9 cellular contexts compared by ENCODE assay signal in genomic region chr12:71636704-71637115, GRCh38. TPM values are rescaled to one million over a fixed set of nuclear protein-coding genes. Genes with fewer than 3 reads are reported as not detected.
DNase-seq lines count a peak whose midpoint lies in the region; ATAC-seq, FAIRE-seq and TF ChIP-seq lines count a peak whose summit lies in the region.
"Had no signal": no experiment of that assay in that cellular context is flagged by ENCODE, and none has a peak within 500 bp of the region (broad histone marks: within the 10 kb centered on the region; RNA-seq: fewer than 3 reads in every experiment).

No MANE protein-coding gene starts in this region.

- H3K4me3 Mint-ChIP-seq in CD4-positive, CD25-positive, alpha-beta regulatory T cell = no peak overlapping the region

- H3K27ac ChIP-seq in CD4-positive, CD25-positive, alpha-beta regulatory T cell (ENCODE audit: insufficient read depth, low read length, poor library complexity, severe bottlenecking) = peak overlapping the region; percentile 52
- H3K27ac ChIP-seq in body of pancreas (no peak overlapping the region), kidney (ENCODE audit: low read depth in 2 of 2, low read length in 2 of 2) (no peak overlapping the region), tibial nerve (no peak overlapping the region)
- H3K27ac ChIP-seq: SJSA1 had no signal

- H3K9me3 ChIP-seq in CD4-positive, CD25-positive, alpha-beta regulatory T cell (ENCODE audit: control insufficient read depth in 2 of 2, low read length in 2 of 2) = no peaks in the 10 kb centered on the region
- H3K9me3 ChIP-seq in body of pancreas = no peaks in the 10 kb centered on the region
- H3K9me3 ChIP-seq in kidney (ENCODE audit: control insufficient read depth in 1 of 2, low read length in 2 of 2) = no peaks in the 10 kb centered on the region
- no peaks in the 10 kb centered on the region for H3K9me3 ChIP-seq in tibial nerve
- H3K9me3 ChIP-seq: SJSA1 had no signal

- TF ChIP-seq EP300 in tibial nerve (IDR thresholded peaks at IDR 0.05) = no peak

- no peaks in the 10 kb centered on the region for H3K9me3 Mint-ChIP-seq in CD4-positive, CD25-positive, alpha-beta regulatory T cell

- FAIRE-seq in kidney (lab: Jason Lieb, UNC) = no peak

- H3K4me1 Mint-ChIP-seq in CD4-positive, CD25-positive, alpha-beta regulatory T cell = peaks cover 14 to 30% (median 23%) of the 10 kb centered on the region in 4 donors

- ATAC-seq in CD4-positive, CD25-positive, alpha-beta regulatory T cell (ENCODE audit: low read depth in 2 of 2) = peak in 1 of 2 donors; percentile 63
- ATAC-seq in GM18519 (IDR thresholded peaks at IDR 0.05; ENCODE audit: low FRiP score, unreplicated experiment) = peak; percentile 52
- peak; percentile 53 for ATAC-seq in body of pancreas

- no peak overlapping the region for H3K4me3 ChIP-seq in CD4-positive, CD25-positive, alpha-beta regulatory T cell (ENCODE audit: low read depth, low read length)
- H3K4me3 ChIP-seq in body of pancreas (no peak overlapping the region), kidney (ENCODE audit: low read length in 2 of 2) (no peak overlapping the region), tibial nerve (no peak overlapping the region)
- H3K4me3 ChIP-seq: SJSA1 had no signal

- peaks cover 36% of the 10 kb centered on the region for H3K36me3 Mint-ChIP-seq in CD4-positive, CD25-positive, alpha-beta regulatory T cell

- peak overlapping the region in 2 of 3 donors; percentile 3 to 51 for H3K27ac Mint-ChIP-seq in CD4-positive, CD25-positive, alpha-beta regulatory T cell

- no peaks in the 10 kb centered on the region for H3K27me3 Mint-ChIP-seq in CD4-positive, CD25-positive, alpha-beta regulatory T cell

- TF ChIP-seq POLR2A in body of pancreas (IDR thresholded peaks at IDR 0.05) = no peak
- TF ChIP-seq POLR2A in tibial nerve (IDR thresholded peaks at IDR 0.05) = no peak

- H3K4me1 ChIP-seq in CD4-positive, CD25-positive, alpha-beta regulatory T cell (ENCODE audit: control insufficient read depth, insufficient read depth, low read length, poor library complexity, severe bottlenecking) = peaks cover 6% of the 10 kb centered on the region
- H3K4me1 ChIP-seq in body of pancreas = no peaks in the 10 kb centered on the region
- no peaks in the 10 kb centered on the region for H3K4me1 ChIP-seq in kidney (ENCODE audit: control insufficient read depth in 1 of 2, insufficient read depth in 1 of 2, low read depth in 1 of 2, low read length in 2 of 2)
- peaks cover 0 to 9% (median 0%) of the 10 kb centered on the region in 4 donors for H3K4me1 ChIP-seq in tibial nerve
- H3K4me1 ChIP-seq: SJSA1 had no signal

- TF ChIP-seq CTCF in body of pancreas (IDR thresholded peaks at IDR 0.05) (peak; percentile 40 to 68 (median 61)), kidney (IDR thresholded peaks at IDR 0.05; ENCODE audit: borderline replicate concordance, extremely low read depth, insufficient read depth) (peak; percentile 46), tibial nerve (IDR thresholded peaks at IDR 0.05) (peak; percentile 42 to 71 (median 61))

- peak in 2 of 3 donors; percentile 57 to 70 for DNase-seq in CD4-positive, CD25-positive, alpha-beta regulatory T cell
- DNase-seq in HuH-7.5 (ENCODE audit: low spot score) (peak; percentile 23), NOMO-1 treated with DMSO at 0.1 percent for 48 hours (lab: John Stamatoyannopoulos, UW; ENCODE audit: unreplicated experiment) (peak; percentile 35), body of pancreas (peak in 1 of 4 donors; percentile 15), kidney (no peak), tibial nerve (ENCODE audit: low spot score in 2 of 2) (no peak)
- DNase-seq in activated CD4-positive, alpha-beta T cell treated with anti-CD3 and anti-CD28 coated beads, Interleukin-2, amount 50 U/mL, for 4 hours = no peak

- H3K27me3 ChIP-seq in CD4-positive, CD25-positive, alpha-beta regulatory T cell (ENCODE audit: control insufficient read depth, insufficient read depth, low read length) = no peaks in the 10 kb centered on the region
- H3K27me3 ChIP-seq in body of pancreas (no peaks in the 10 kb centered on the region), tibial nerve (no peaks in the 10 kb centered on the region)
- H3K27me3 ChIP-seq: SJSA1 had no signal

- 26 to 32% methylated on average over 3 of the region's 3 CpGs for WGBS in body of pancreas, 2 donors
- WGBS in tibial nerve, 2 donors = 34 to 37% methylated on average over 3 of the region's 3 CpGs

- peaks cover 86% of the 10 kb centered on the region for H3K36me3 ChIP-seq in CD4-positive, CD25-positive, alpha-beta regulatory T cell (ENCODE audit: control insufficient read depth, insufficient read depth, low read length)
- H3K36me3 ChIP-seq in body of pancreas (replicated peaks in 1 of 2; ENCODE audit: insufficient read depth in 1 of 2, low read depth in 2 of 2) (peaks cover 21 to 28% of the 10 kb centered on the region in 2 donors), kidney (ENCODE audit: control insufficient read depth in 1 of 2, insufficient read depth in 2 of 2, low read length in 2 of 2) (peaks cover 31 to 42% of the 10 kb centered on the region in 2 donors), tibial nerve (peaks cover 0 to 83% (median 9%) of the 10 kb centered on the region in 3 donors)

- intact Hi-C loops in body of pancreas (cut with DNase I) (no loop called here), kidney (cut with DNase I) (no loop called here)

- no peak overlapping the region for H3K9ac ChIP-seq in kidney (ENCODE audit: low read length in 2 of 2)

RNA-seq across cellular contexts. Expression of gene ZFC3H1, which starts 26.9 kb away (rescaled TPM):
- 155 TPM for total RNA-seq in CD4-positive, CD25-positive, alpha-beta regulatory T cell
- 10 to 100 TPM; 20.0 to 33.5 (median 25.5) TPM for polyA plus RNA-seq in CD4-positive, CD25-positive, alpha-beta regulatory T cell
- total RNA-seq in body of pancreas (100 to 1,000 TPM in 1 of 2 donors, 10 to 100 TPM in 1; 36.1 to 116 TPM), kidney (42.4 TPM), tibial nerve (10 to 100 TPM; 47.1 to 95.3 (median 79.8) TPM)
- 11.2 TPM for polyA plus RNA-seq in kidney (ENCODE audit: insufficient read depth, low read depth, low replicate concordance)

RNA-seq across cellular contexts. Expression of gene THAP2, which starts 27.4 kb away (rescaled TPM):
- total RNA-seq in CD4-positive, CD25-positive, alpha-beta regulatory T cell = 25.0 TPM
- 10 to 100 TPM in 1 of 4 donors, 1 to 10 TPM in 3; 6.7 to 10.7 (median 7.8) TPM for polyA plus RNA-seq in CD4-positive, CD25-positive, alpha-beta regulatory T cell
- total RNA-seq in body of pancreas = 10 to 100 TPM in 1 of 2 donors, under 1 TPM in 1; 0.99 to 15.0 TPM
- 3.2 TPM for total RNA-seq in kidney
- 5.0 TPM for polyA plus RNA-seq in kidney (ENCODE audit: insufficient read depth, low read depth, low replicate concordance)
- 1 to 10 TPM; 2.1 to 5.0 (median 2.3) TPM for total RNA-seq in tibial nerve

RNA-seq across cellular contexts. Expression of gene TMEM19, which starts 49.2 kb away (rescaled TPM):
- 10.8 TPM for total RNA-seq in CD4-positive, CD25-positive, alpha-beta regulatory T cell
- 10 to 100 TPM; 23.7 to 33.3 (median 26.6) TPM for polyA plus RNA-seq in CD4-positive, CD25-positive, alpha-beta regulatory T cell
- 10 to 100 TPM; 11.2 to 16.6 TPM for total RNA-seq in body of pancreas
- 35.6 TPM for total RNA-seq in kidney
- polyA plus RNA-seq in kidney (ENCODE audit: insufficient read depth, low read depth, low replicate concordance) = 14.9 TPM
- 10 to 100 TPM in 3 of 4 donors, 1 to 10 TPM in 1; 9.3 to 17.6 (median 16.0) TPM for total RNA-seq in tibial nerve

Comparison
In these comparisons a context has a peak if more than half of its experiments do, and no peak if none do; other contexts are left out.
1. DNase-seq: peak in CD4-positive, CD25-positive, alpha-beta regulatory T cell (2 of 3), HuH-7.5 (single experiment) and NOMO-1 treated with DMSO at 0.1 percent for 48 hours (single experiment); none in kidney (single experiment), tibial nerve (0 of 2) and activated CD4-positive, alpha-beta T cell treated with anti-CD3 and anti-CD28 coated beads, Interleukin-2, amount 50 U/mL, for 4 hours (0 of 2).
2. Peak in every context shown above with its lines, with median percentiles within 50 percentile points of each other: CTCF ChIP-seq.